1 cellular context compared by ENCODE assay signal in the genomic region with DNA sequence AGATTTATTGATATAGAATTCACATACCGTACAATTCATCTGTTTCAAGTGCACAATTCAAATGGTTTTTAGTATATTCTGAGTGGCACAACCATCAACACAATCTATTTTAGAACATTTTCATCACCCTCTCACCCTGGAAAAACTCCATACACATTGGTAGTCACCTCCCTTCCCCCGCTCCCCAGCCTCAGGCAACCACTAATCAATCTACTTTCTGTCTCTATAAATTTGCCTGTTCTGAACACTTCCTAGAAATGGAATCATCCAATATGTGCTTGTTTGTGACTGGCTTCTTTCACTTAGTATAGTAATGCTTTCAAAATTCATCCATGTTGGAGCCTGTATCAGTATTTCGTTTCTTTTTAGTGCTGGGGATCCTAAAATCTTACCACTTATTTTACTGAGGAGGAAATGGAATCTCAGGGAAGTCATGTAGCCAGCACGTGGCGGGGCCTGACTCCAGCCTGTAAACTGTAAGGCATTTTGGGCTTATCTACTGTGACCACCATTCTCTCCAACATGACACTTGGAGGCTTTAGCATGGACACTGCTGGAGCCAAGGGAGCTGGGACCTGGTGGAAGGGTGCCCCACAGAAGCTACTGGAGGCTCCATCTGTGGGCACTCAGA.
TF ChIP-seq lines count a peak whose summit lies in the region.

No MANE protein-coding gene starts in this region.

TF ChIP-seq in K562, 482 proteins besides CTCF, POLR2A, EP300 and RAD21 (continues in another document):
- TF ChIP-seq, protein P1, sequence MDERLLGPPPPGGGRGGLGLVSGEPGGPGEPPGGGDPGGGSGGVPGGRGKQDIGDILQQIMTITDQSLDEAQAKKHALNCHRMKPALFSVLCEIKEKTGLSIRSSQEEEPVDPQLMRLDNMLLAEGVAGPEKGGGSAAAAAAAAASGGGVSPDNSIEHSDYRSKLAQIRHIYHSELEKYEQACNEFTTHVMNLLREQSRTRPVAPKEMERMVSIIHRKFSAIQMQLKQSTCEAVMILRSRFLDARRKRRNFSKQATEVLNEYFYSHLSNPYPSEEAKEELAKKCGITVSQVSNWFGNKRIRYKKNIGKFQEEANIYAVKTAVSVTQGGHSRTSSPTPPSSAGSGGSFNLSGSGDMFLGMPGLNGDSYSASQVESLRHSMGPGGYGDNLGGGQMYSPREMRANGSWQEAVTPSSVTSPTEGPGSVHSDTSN (CRISPR knock-in tag; IDR thresholded peaks at IDR 0.05; ENCODE audit: low read depth), result no peak
- TF ChIP-seq, protein P1 (tag; conservative IDR thresholded peaks at IDR 0.05; ENCODE audit: low read depth), result peak; percentile 71
- TF ChIP-seq RHOXF2B (CRISPR knock-in tag; conservative IDR thresholded peaks at IDR 0.05) (peak; percentile 42; the same call in 1 of the 2 replicates), SMARCE1 (IDR thresholded peaks at IDR 0.05) (no peak), ZSCAN29 (IDR thresholded peaks at IDR 0.05) (no peak), MYC (IDR thresholded peaks at IDR 0.05; ENCODE audit: low read depth, low read length) (peak; percentile 67), MYC (CRISPR knock-in tag; IDR thresholded peaks at IDR 0.05; ENCODE audit: borderline replicate concordance, low read depth) (no peak), DMBX1 (CRISPR knock-in tag; IDR thresholded peaks at IDR 0.05; ENCODE audit: borderline replicate concordance) (peak; percentile 72), TCF3 (CRISPR knock-in tag; IDR thresholded peaks at IDR 0.05) (peak; percentile 7; the same call in 1 of the 2 replicates), CXXC5 (CRISPR knock-in tag; IDR thresholded peaks at IDR 0.05) (peak; percentile 31; the same call in 1 of the 2 replicates), MCM7 (IDR thresholded peaks at IDR 0.05) (no peak), L3MBTL2 (IDR thresholded peaks at IDR 0.05) (peak; percentile 88), MAFK (IDR thresholded peaks at IDR 0.05; ENCODE audit: low read length) (no peak), ZNF436 (CRISPR knock-in tag; IDR thresholded peaks at IDR 0.05) (no peak), MEIS2 (IDR thresholded peaks at IDR 0.05; ENCODE audit: partially characterized antibody) (peak; percentile 40), SMC3 (conservative IDR thresholded peaks at IDR 0.05; ENCODE audit: insufficient read depth, low read depth, low read length) (no peak), ARNT (IDR thresholded peaks at IDR 0.05) (peak in 1 of 2 experiments; percentile 24; a peak in 1 of 4 replicates)
- TF ChIP-seq, protein P2, sequence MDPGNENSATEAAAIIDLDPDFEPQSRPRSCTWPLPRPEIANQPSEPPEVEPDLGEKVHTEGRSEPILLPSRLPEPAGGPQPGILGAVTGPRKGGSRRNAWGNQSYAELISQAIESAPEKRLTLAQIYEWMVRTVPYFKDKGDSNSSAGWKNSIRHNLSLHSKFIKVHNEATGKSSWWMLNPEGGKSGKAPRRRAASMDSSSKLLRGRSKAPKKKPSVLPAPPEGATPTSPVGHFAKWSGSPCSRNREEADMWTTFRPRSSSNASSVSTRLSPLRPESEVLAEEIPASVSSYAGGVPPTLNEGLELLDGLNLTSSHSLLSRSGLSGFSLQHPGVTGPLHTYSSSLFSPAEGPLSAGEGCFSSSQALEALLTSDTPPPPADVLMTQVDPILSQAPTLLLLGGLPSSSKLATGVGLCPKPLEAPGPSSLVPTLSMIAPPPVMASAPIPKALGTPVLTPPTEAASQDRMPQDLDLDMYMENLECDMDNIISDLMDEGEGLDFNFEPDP (CRISPR knock-in tag; IDR thresholded peaks at IDR 0.05), result no peak
- TF ChIP-seq, protein P3, sequence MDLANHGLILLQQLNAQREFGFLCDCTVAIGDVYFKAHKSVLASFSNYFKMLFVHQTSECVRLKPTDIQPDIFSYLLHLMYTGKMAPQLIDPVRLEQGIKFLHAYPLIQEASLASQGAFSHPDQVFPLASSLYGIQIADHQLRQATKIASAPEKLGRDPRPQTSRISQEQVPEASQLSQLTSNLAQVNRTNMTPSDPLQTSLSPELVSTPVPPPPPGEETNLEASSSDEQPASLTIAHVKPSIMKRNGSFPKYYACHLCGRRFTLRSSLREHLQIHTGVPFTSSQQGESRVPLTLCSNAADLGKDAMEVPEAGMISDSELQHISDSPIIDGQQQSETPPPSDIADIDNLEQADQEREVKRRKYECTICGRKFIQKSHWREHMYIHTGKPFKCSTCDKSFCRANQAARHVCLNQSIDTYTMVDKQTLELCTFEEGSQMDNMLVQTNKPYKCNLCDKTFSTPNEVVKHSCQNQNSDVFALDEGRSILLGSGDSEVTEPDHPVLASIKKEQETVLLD (IDR thresholded peaks at IDR 0.05), result no peak
- TF ChIP-seq, protein P4, sequence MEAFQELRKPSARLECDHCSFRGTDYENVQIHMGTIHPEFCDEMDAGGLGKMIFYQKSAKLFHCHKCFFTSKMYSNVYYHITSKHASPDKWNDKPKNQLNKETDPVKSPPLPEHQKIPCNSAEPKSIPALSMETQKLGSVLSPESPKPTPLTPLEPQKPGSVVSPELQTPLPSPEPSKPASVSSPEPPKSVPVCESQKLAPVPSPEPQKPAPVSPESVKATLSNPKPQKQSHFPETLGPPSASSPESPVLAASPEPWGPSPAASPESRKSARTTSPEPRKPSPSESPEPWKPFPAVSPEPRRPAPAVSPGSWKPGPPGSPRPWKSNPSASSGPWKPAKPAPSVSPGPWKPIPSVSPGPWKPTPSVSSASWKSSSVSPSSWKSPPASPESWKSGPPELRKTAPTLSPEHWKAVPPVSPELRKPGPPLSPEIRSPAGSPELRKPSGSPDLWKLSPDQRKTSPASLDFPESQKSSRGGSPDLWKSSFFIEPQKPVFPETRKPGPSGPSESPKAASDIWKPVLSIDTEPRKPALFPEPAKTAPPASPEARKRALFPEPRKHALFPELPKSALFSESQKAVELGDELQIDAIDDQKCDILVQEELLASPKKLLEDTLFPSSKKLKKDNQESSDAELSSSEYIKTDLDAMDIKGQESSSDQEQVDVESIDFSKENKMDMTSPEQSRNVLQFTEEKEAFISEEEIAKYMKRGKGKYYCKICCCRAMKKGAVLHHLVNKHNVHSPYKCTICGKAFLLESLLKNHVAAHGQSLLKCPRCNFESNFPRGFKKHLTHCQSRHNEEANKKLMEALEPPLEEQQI (IDR thresholded peaks at IDR 0.05), result no peak
- TF ChIP-seq, protein P5, sequence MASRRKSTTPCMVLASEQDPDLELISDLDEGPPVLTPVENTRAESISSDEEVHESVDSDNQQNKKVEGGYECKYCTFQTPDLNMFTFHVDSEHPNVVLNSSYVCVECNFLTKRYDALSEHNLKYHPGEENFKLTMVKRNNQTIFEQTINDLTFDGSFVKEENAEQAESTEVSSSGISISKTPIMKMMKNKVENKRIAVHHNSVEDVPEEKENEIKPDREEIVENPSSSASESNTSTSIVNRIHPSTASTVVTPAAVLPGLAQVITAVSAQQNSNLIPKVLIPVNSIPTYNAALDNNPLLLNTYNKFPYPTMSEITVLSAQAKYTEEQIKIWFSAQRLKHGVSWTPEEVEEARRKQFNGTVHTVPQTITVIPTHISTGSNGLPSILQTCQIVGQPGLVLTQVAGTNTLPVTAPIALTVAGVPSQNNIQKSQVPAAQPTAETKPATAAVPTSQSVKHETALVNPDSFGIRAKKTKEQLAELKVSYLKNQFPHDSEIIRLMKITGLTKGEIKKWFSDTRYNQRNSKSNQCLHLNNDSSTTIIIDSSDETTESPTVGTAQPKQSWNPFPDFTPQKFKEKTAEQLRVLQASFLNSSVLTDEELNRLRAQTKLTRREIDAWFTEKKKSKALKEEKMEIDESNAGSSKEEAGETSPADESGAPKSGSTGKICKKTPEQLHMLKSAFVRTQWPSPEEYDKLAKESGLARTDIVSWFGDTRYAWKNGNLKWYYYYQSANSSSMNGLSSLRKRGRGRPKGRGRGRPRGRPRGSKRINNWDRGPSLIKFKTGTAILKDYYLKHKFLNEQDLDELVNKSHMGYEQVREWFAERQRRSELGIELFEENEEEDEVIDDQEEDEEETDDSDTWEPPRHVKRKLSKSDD (conservative IDR thresholded peaks at IDR 0.05; ENCODE audit: low read length), result no peak
- TF ChIP-seq, protein P6, sequence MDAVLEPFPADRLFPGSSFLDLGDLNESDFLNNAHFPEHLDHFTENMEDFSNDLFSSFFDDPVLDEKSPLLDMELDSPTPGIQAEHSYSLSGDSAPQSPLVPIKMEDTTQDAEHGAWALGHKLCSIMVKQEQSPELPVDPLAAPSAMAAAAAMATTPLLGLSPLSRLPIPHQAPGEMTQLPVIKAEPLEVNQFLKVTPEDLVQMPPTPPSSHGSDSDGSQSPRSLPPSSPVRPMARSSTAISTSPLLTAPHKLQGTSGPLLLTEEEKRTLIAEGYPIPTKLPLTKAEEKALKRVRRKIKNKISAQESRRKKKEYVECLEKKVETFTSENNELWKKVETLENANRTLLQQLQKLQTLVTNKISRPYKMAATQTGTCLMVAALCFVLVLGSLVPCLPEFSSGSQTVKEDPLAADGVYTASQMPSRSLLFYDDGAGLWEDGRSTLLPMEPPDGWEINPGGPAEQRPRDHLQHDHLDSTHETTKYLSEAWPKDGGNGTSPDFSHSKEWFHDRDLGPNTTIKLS (IDR thresholded peaks at IDR 0.05; ENCODE audit: borderline replicate concordance, low read depth), result no peak
- TF ChIP-seq, protein P7, sequence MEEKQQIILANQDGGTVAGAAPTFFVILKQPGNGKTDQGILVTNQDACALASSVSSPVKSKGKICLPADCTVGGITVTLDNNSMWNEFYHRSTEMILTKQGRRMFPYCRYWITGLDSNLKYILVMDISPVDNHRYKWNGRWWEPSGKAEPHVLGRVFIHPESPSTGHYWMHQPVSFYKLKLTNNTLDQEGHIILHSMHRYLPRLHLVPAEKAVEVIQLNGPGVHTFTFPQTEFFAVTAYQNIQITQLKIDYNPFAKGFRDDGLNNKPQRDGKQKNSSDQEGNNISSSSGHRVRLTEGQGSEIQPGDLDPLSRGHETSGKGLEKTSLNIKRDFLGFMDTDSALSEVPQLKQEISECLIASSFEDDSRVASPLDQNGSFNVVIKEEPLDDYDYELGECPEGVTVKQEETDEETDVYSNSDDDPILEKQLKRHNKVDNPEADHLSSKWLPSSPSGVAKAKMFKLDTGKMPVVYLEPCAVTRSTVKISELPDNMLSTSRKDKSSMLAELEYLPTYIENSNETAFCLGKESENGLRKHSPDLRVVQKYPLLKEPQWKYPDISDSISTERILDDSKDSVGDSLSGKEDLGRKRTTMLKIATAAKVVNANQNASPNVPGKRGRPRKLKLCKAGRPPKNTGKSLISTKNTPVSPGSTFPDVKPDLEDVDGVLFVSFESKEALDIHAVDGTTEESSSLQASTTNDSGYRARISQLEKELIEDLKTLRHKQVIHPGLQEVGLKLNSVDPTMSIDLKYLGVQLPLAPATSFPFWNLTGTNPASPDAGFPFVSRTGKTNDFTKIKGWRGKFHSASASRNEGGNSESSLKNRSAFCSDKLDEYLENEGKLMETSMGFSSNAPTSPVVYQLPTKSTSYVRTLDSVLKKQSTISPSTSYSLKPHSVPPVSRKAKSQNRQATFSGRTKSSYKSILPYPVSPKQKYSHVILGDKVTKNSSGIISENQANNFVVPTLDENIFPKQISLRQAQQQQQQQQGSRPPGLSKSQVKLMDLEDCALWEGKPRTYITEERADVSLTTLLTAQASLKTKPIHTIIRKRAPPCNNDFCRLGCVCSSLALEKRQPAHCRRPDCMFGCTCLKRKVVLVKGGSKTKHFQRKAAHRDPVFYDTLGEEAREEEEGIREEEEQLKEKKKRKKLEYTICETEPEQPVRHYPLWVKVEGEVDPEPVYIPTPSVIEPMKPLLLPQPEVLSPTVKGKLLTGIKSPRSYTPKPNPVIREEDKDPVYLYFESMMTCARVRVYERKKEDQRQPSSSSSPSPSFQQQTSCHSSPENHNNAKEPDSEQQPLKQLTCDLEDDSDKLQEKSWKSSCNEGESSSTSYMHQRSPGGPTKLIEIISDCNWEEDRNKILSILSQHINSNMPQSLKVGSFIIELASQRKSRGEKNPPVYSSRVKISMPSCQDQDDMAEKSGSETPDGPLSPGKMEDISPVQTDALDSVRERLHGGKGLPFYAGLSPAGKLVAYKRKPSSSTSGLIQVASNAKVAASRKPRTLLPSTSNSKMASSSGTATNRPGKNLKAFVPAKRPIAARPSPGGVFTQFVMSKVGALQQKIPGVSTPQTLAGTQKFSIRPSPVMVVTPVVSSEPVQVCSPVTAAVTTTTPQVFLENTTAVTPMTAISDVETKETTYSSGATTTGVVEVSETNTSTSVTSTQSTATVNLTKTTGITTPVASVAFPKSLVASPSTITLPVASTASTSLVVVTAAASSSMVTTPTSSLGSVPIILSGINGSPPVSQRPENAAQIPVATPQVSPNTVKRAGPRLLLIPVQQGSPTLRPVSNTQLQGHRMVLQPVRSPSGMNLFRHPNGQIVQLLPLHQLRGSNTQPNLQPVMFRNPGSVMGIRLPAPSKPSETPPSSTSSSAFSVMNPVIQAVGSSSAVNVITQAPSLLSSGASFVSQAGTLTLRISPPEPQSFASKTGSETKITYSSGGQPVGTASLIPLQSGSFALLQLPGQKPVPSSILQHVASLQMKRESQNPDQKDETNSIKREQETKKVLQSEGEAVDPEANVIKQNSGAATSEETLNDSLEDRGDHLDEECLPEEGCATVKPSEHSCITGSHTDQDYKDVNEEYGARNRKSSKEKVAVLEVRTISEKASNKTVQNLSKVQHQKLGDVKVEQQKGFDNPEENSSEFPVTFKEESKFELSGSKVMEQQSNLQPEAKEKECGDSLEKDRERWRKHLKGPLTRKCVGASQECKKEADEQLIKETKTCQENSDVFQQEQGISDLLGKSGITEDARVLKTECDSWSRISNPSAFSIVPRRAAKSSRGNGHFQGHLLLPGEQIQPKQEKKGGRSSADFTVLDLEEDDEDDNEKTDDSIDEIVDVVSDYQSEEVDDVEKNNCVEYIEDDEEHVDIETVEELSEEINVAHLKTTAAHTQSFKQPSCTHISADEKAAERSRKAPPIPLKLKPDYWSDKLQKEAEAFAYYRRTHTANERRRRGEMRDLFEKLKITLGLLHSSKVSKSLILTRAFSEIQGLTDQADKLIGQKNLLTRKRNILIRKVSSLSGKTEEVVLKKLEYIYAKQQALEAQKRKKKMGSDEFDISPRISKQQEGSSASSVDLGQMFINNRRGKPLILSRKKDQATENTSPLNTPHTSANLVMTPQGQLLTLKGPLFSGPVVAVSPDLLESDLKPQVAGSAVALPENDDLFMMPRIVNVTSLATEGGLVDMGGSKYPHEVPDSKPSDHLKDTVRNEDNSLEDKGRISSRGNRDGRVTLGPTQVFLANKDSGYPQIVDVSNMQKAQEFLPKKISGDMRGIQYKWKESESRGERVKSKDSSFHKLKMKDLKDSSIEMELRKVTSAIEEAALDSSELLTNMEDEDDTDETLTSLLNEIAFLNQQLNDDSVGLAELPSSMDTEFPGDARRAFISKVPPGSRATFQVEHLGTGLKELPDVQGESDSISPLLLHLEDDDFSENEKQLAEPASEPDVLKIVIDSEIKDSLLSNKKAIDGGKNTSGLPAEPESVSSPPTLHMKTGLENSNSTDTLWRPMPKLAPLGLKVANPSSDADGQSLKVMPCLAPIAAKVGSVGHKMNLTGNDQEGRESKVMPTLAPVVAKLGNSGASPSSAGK (IDR thresholded peaks at IDR 0.05), result peak; percentile 88
- TF ChIP-seq, protein P8, sequence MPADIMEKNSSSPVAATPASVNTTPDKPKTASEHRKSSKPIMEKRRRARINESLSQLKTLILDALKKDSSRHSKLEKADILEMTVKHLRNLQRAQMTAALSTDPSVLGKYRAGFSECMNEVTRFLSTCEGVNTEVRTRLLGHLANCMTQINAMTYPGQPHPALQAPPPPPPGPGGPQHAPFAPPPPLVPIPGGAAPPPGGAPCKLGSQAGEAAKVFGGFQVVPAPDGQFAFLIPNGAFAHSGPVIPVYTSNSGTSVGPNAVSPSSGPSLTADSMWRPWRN (IDR thresholded peaks at IDR 0.05; ENCODE audit: low read depth), result no peak
